ENCODE assay signal across 9 cellular contexts in the genomic region with DNA sequence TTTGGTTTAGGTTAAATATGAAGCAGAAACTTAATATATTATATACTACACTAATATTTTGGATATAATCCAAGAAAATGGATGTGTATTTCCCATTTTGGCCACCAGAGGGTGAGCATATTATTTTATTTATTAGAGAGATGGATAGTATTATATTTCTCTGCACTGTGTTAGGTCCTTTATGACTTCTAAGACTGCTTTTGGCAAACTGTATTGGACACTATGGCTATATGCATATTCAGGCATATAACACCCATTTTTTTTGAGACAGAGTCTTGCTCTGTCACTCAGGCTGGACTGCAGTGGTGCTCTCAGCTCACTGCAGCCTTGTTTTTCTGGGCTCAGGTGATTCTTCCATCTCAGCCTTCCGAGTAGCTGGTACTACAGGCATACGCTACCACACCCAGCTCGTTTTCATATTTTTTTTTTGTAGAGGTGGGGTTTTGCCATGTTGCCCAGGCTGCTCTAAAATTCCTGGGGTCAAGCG. TPM values are rescaled to one million over a fixed set of nuclear protein-coding genes. Genes with fewer than 3 reads are reported as not detected.
DNase-seq lines count a peak whose midpoint lies in the region; ATAC-seq lines count a peak whose summit lies in the region.
"Had no signal": no experiment of that assay in that cellular context is flagged by ENCODE, and none has a peak within 500 bp of the region (broad histone marks: within the 10 kb centered on the region; RNA-seq: fewer than 3 reads in every experiment).

No MANE protein-coding gene starts in this region.

- H2AFZ ChIP-seq in Karpas-422 (ENCODE audit: low read length) = no peak overlapping the region

- DNase-seq in DMS79 treated with DMSO at 0.1 percent for 48 hours (lab: John Stamatoyannopoulos, UW) (peak; percentile 17), DMS79 (lab: John Stamatoyannopoulos, UW) (no peak), Karpas-422 (peak; percentile 77), astrocyte of the hippocampus (ENCODE audit: low read depth, low spot score) (peak; percentile 12), left kidney (ENCODE audit: low read depth, low spot score) (peak; percentile 12)
- no peak for DNase-seq in activated naive CD4-positive, alpha-beta T cell treated with anti-CD3 and anti-CD28 coated beads, Interleukin-2, amount 50 U/mL, for 72 hours (ENCODE audit: low spot score in 2 of 2)
- DNase-seq in stimulated activated naive CD4-positive, alpha-beta T cell treated with Interleukin-2 at 50 U/mL for 16 hours (lab: John Stamatoyannopoulos, UW) = no peak

- H3K27ac ChIP-seq in Karpas-422 (ENCODE audit: low read length) = no peak overlapping the region
- H3K27ac ChIP-seq: BLaER1 treated with 17β-estradiol and CSF1 and Interleukin-3, amounts not matched to agents 10 nM and 100 nM had no signal

- H3K9ac ChIP-seq in Karpas-422 (ENCODE audit: low read length) = no peak overlapping the region
- H3K9ac ChIP-seq: BLaER1 treated with 17β-estradiol and CSF1 and Interleukin-3, amounts not matched to agents 10 nM and 100 nM had no signal

- no peaks in the 10 kb centered on the region for H3K9me2 ChIP-seq in Karpas-422 (replicated peaks; ENCODE audit: insufficient read depth, low read length)

- no peak overlapping the region for H3K27ac Mint-ChIP-seq in activated naive CD4-positive, alpha-beta T cell treated with anti-CD3 and anti-CD28 coated beads, Interleukin-2, amount 50 U/mL, for 72 hours

- no peaks in the 10 kb centered on the region for H3K9me3 Mint-ChIP-seq in activated naive CD4-positive, alpha-beta T cell treated with anti-CD3 and anti-CD28 coated beads, Interleukin-2, amount 50 U/mL, for 72 hours

- H3K4me2 ChIP-seq in Karpas-422 (ENCODE audit: low read depth, low read length, poor library complexity, severe bottlenecking) = no peak overlapping the region
- H3K4me2 ChIP-seq: BLaER1 treated with 17β-estradiol and CSF1 and Interleukin-3, amounts not matched to agents 10 nM and 100 nM had no signal

- no peaks in the 10 kb centered on the region for H3K36me3 Mint-ChIP-seq in activated naive CD4-positive, alpha-beta T cell treated with anti-CD3 and anti-CD28 coated beads, Interleukin-2, amount 50 U/mL, for 72 hours

- no peaks in the 10 kb centered on the region for H3K79me2 ChIP-seq in Karpas-422 (ENCODE audit: low read length)

- no peaks in the 10 kb centered on the region for H4K20me1 ChIP-seq in Karpas-422 (ENCODE audit: insufficient read depth, low read depth, low read length)
- H4K20me1 ChIP-seq: BLaER1 treated with 17β-estradiol and CSF1 and Interleukin-3, amounts not matched to agents 10 nM and 100 nM had no signal

- peaks cover 2% of the 10 kb centered on the region; the same call in 1 of the 2 replicates for H3K36me3 ChIP-seq in Karpas-422 (ENCODE audit: insufficient read depth, low read length)
- H3K36me3 ChIP-seq: BLaER1 treated with 17β-estradiol and CSF1 and Interleukin-3, amounts not matched to agents 10 nM and 100 nM had no signal

- H3K9me3 ChIP-seq in Karpas-422 (ENCODE audit: low read length) = no peaks in the 10 kb centered on the region

- ATAC-seq in HG02970 (IDR thresholded peaks at IDR 0.05; ENCODE audit: low FRiP score, unreplicated experiment) = no peak
- no peak for ATAC-seq in activated naive CD4-positive, alpha-beta T cell treated with anti-CD3 and anti-CD28 coated beads, Interleukin-2, amount 50 U/mL, for 72 hours

- H3K4me3 ChIP-seq in Karpas-422 (ENCODE audit: low read length) = no peak overlapping the region
- H3K4me3 ChIP-seq: BLaER1 treated with 17β-estradiol and CSF1 and Interleukin-3, amounts not matched to agents 10 nM and 100 nM had no signal

- no peaks in the 10 kb centered on the region for H3K27me3 ChIP-seq in Karpas-422 (ENCODE audit: low read length)
- H3K27me3 ChIP-seq: BLaER1 treated with 17β-estradiol and CSF1 and Interleukin-3, amounts not matched to agents 10 nM and 100 nM had no signal

- no peaks in the 10 kb centered on the region for H3K4me1 ChIP-seq in Karpas-422 (ENCODE audit: low read length)
- H3K4me1 ChIP-seq: BLaER1 treated with 17β-estradiol and CSF1 and Interleukin-3, amounts not matched to agents 10 nM and 100 nM had no signal

RNA-seq across cellular contexts. Expression of a gene that starts 17.8 kb away (rescaled TPM):
- total RNA-seq in Karpas-422 (2014; rRNA removed; shearing (Covaris generic); ENCODE audit: low replicate concordance) = 67.1 and 89.0 TPM in 2 replicates
- total RNA-seq in activated naive CD4-positive, alpha-beta T cell treated with anti-CD3 and anti-CD28 coated beads, Interleukin-2, amount 50 U/mL, for 72 hours = 10 to 100 TPM; 14.0 to 52.1 TPM

RNA-seq across cellular contexts. Expression of a gene that starts 52.1 kb away (rescaled TPM):
- total RNA-seq in Karpas-422 (2014; rRNA removed; shearing (Covaris generic); ENCODE audit: low replicate concordance) = 10.9 and 20.0 TPM in 2 replicates
- 10 to 100 TPM in 1 of 2 donors, 1 to 10 TPM in 1; 8.4 to 18.7 TPM for total RNA-seq in activated naive CD4-positive, alpha-beta T cell treated with anti-CD3 and anti-CD28 coated beads, Interleukin-2, amount 50 U/mL, for 72 hours

RNA-seq across cellular contexts. Expression of a gene that starts 52.4 kb away (rescaled TPM):
- 30.7 and 104 TPM in 2 replicates for total RNA-seq in Karpas-422 (2014; rRNA removed; shearing (Covaris generic); ENCODE audit: low replicate concordance)
- total RNA-seq in activated naive CD4-positive, alpha-beta T cell treated with anti-CD3 and anti-CD28 coated beads, Interleukin-2, amount 50 U/mL, for 72 hours = 10 to 100 TPM; 45.7 to 74.3 TPM

Comparison
In these comparisons a context has a peak if more than half of its experiments do, and no peak if none do; other contexts are left out.
1. DNase-seq: peak in DMS79 treated with DMSO at 0.1 percent for 48 hours (single experiment), Karpas-422 (single experiment), astrocyte of the hippocampus (single experiment) and left kidney (single experiment); none in DMS79 (single experiment), activated naive CD4-positive, alpha-beta T cell treated with anti-CD3 and anti-CD28 coated beads, Interleukin-2, amount 50 U/mL, for 72 hours (0 of 2) and stimulated activated naive CD4-positive, alpha-beta T cell treated with Interleukin-2 at 50 U/mL for 16 hours (single experiment).